ENCODE assay signal across 9 cellular contexts in genomic region chr1:15803380-15803779, GRCh38. TPM values are rescaled to one million over a fixed set of nuclear protein-coding genes. Genes with fewer than 3 reads are reported as not detected.
DNase-seq lines count a peak whose midpoint lies in the region; ATAC-seq and TF ChIP-seq lines count a peak whose summit lies in the region.
"Had no signal": no experiment of that assay in that cellular context is flagged by ENCODE, and none has a peak within 500 bp of the region (broad histone marks: within the 10 kb centered on the region; RNA-seq: fewer than 3 reads in every experiment).

No MANE protein-coding gene starts in this region.

- H3K27ac ChIP-seq in left ventricle myocardium inferior (replicated peaks) (no peak overlapping the region), OCI-LY1 (ENCODE audit: low read depth, low read length, poor library complexity, severe bottlenecking) (no peak overlapping the region), prostate gland (no peak overlapping the region)
- H3K27ac ChIP-seq: neutrophil had no signal

- intact Hi-C loops in left ventricle myocardium inferior (cut with micrococcal nuclease) (no loop called here), Right ventricle myocardium superior (cut with DNase I) (no loop called here), prostate gland (cut with DNase I) (no loop called here)

- no peak overlapping the region for H3K9ac ChIP-seq in OCI-LY1 (ENCODE audit: low read length)

- no peak for TF ChIP-seq POLR2A in prostate gland (IDR thresholded peaks at IDR 0.05)

- peaks cover 47% of the 10 kb centered on the region for H3K4me1 Mint-ChIP-seq in chondrocyte (ENCODE audit: low read depth)

- no peak overlapping the region for H3K4me2 ChIP-seq in OCI-LY1 (ENCODE audit: low read length)

- no peaks in the 10 kb centered on the region for H4K20me1 ChIP-seq in OCI-LY1 (ENCODE audit: insufficient read depth, low read length)

- H3K9me2 ChIP-seq in OCI-LY1 (ENCODE audit: low read depth, low read length) = no peaks in the 10 kb centered on the region

- H3K27me3 ChIP-seq in left ventricle myocardium inferior (ENCODE audit: low read depth) = no peaks in the 10 kb centered on the region
- peaks cover 8% of the 10 kb centered on the region for H3K27me3 ChIP-seq in OCI-LY1 (ENCODE audit: insufficient read depth, low read length)
- no peaks in the 10 kb centered on the region for H3K27me3 ChIP-seq in prostate gland (replicated peaks; ENCODE audit: insufficient read depth)

- H3K9me3 ChIP-seq in left ventricle myocardium inferior (replicated peaks) = no peaks in the 10 kb centered on the region
- no peaks in the 10 kb centered on the region for H3K9me3 ChIP-seq in OCI-LY1 (ENCODE audit: low read length)
- no peaks in the 10 kb centered on the region for H3K9me3 ChIP-seq in prostate gland
- H3K9me3 ChIP-seq: neutrophil had no signal

- H3K27me3 Mint-ChIP-seq in chondrocyte (ENCODE audit: low read depth) = no peaks in the 10 kb centered on the region

- H2AFZ ChIP-seq in OCI-LY1 (ENCODE audit: low read length) = no peak overlapping the region

- no peaks in the 10 kb centered on the region for H3K79me2 ChIP-seq in OCI-LY1 (ENCODE audit: insufficient read depth, low read length)

- H3K4me3 ChIP-seq in left ventricle myocardium inferior (no peak overlapping the region), OCI-LY1 (ENCODE audit: low read depth, low read length, poor library complexity, severe bottlenecking) (no peak overlapping the region), prostate gland (no peak overlapping the region)

- H3K4me1 ChIP-seq in left ventricle myocardium inferior (peaks cover 22% of the 10 kb centered on the region), OCI-LY1 (ENCODE audit: insufficient read depth, low read length, severe bottlenecking) (no peaks in the 10 kb centered on the region), prostate gland (replicated peaks) (peaks cover 16% of the 10 kb centered on the region)

- 39% methylated on average over 4 of the region's 4 CpGs for WGBS in prostate gland

- H3K36me3 ChIP-seq in left ventricle myocardium inferior (no peaks in the 10 kb centered on the region), OCI-LY1 (ENCODE audit: insufficient read depth, low read length) (no peaks in the 10 kb centered on the region; the same call in 1 of the 2 replicates), prostate gland (no peaks in the 10 kb centered on the region)
- H3K36me3 ChIP-seq: neutrophil had no signal

- no peaks in the 10 kb centered on the region for H3K9me3 Mint-ChIP-seq in chondrocyte (ENCODE audit: low read depth)

- ATAC-seq in Right ventricle myocardium superior (ENCODE audit: poor library complexity) (no peak), GM18517 (IDR thresholded peaks at IDR 0.05; ENCODE audit: unreplicated experiment) (no peak)

- peak; percentile 48 for TF ChIP-seq CTCF in left ventricle myocardium inferior (IDR thresholded peaks at IDR 0.05; ENCODE audit: borderline replicate concordance)
- peak; percentile 64; the same call in 1 of the 2 replicates for TF ChIP-seq CTCF in OCI-LY1 (IDR thresholded peaks at IDR 0.05; ENCODE audit: low read length)
- peak; percentile 78 for TF ChIP-seq CTCF in chondrocyte (IDR thresholded peaks at IDR 0.05)
- peak in 3 of 4 experiments; percentile 20 to 41 (median 37) for TF ChIP-seq CTCF in prostate gland (IDR thresholded peaks at IDR 0.05)

- peaks cover 2% of the 10 kb centered on the region for H3K36me3 Mint-ChIP-seq in chondrocyte (ENCODE audit: low read depth)

- H3K4me3 Mint-ChIP-seq in chondrocyte (ENCODE audit: unreplicated experiment) = no peak overlapping the region

- no peak overlapping the region for H3K27ac Mint-ChIP-seq in chondrocyte (ENCODE audit: unreplicated experiment)

- no peaks in the 10 kb centered on the region for H3F3A ChIP-seq in OCI-LY1 (ENCODE audit: insufficient read depth, low read length)

- DNase-seq in left ventricle myocardium inferior = no peak
- DNase-seq in Right ventricle myocardium superior = no peak
- no peak for DNase-seq in chondrocyte (ENCODE audit: low spot score)
- DNase-seq in prostate gland (ENCODE audit: low spot score) = no peak
- DNase-seq in LoVo (ENCODE audit: low spot score) = no peak
- DNase-seq in A172 (ENCODE audit: low spot score) = no peak

RNA-seq across cellular contexts. Expression of gene UQCRHL, which starts 4.1 kb away (rescaled TPM):
- total RNA-seq in left ventricle myocardium inferior = 6.0 TPM
- total RNA-seq in Right ventricle myocardium superior = 6.1 TPM
- total RNA-seq in chondrocyte = 1.3 to 1.5 TPM (median 1.3 TPM) in 3 replicates
- 1 to 10 TPM; 1.6 to 2.4 TPM for total RNA-seq in prostate gland
- 0.84 and 1.5 TPM in 2 replicates for total RNA-seq in A172 (2014; rRNA removed; shearing (Covaris generic))

RNA-seq across cellular contexts. Expression of gene SPEN, which starts 44.1 kb away (rescaled TPM):
- total RNA-seq in left ventricle myocardium inferior (20.8 TPM), Right ventricle myocardium superior (20.3 TPM), chondrocyte (38.4 to 49.7 TPM (median 39.4 TPM) in 3 replicates), prostate gland (10 to 100 TPM; 31.9 to 48.3 TPM)
- total RNA-seq in A172 (2014; rRNA removed; shearing (Covaris generic)) = 6.9 and 15.8 TPM in 2 replicates

RNA-seq across cellular contexts. Expression of gene FBLIM1, which starts 44.8 kb away (rescaled TPM):
- total RNA-seq in left ventricle myocardium inferior (89.1 TPM), Right ventricle myocardium superior (99.1 TPM), chondrocyte (191 to 492 TPM (median 490 TPM) in 3 replicates), prostate gland (100 to 1,000 TPM in 1 of 2 donors, 10 to 100 TPM in 1; 33.1 to 111 TPM)
- total RNA-seq in A172 (2014; rRNA removed; shearing (Covaris generic)) = 31.2 and 70.8 TPM in 2 replicates
